9 cellular contexts compared by ENCODE assay signal in genomic region chr1:10975567-10976326, GRCh38. TPM values are rescaled to one million over a fixed set of nuclear protein-coding genes. Genes with fewer than 3 reads are reported as not detected.
DNase-seq lines count a peak whose midpoint lies in the region; ATAC-seq and TF ChIP-seq lines count a peak whose summit lies in the region.
"Had no signal": no experiment of that assay in that cellular context is flagged by ENCODE, and none has a peak within 500 bp of the region (broad histone marks: within the 10 kb centered on the region; RNA-seq: fewer than 3 reads in every experiment).

No MANE protein-coding gene starts in this region.

- no peaks in the 10 kb centered on the region for H3K79me2 ChIP-seq in SK-N-SH (ENCODE audit: insufficient read depth)

- H3K4me3 ChIP-seq in HEK293 (ENCODE audit: low read depth, low read length), result no peak overlapping the region
- H3K4me3 ChIP-seq in SK-N-SH (ENCODE audit: low read depth in 2 of 2, low read length in 1 of 2), result no peak overlapping the region
- H3K4me3 ChIP-seq in stomach, result no peak overlapping the region

- no peaks in the 10 kb centered on the region for H4K20me1 ChIP-seq in SK-N-SH (ENCODE audit: insufficient read depth)

- TF ChIP-seq CTCF in HEK293 (tag by site-specific recombination; IDR thresholded peaks at IDR 0.05), result no peak
- TF ChIP-seq CTCF in SK-N-SH (IDR thresholded peaks at IDR 0.05), result no peak
- TF ChIP-seq CTCF in stomach (IDR thresholded peaks at IDR 0.05), result no peak

- H3K9ac ChIP-seq in SK-N-SH, result no peak overlapping the region

- peak; percentile 74 for DNase-seq in SK-N-SH
- peak; percentile 90 for DNase-seq in foreskin melanocyte
- DNase-seq in stomach, result peak; percentile 64
- DNase-seq: activated CD8-positive, alpha-beta memory T cell treated with anti-CD3 and anti-CD28 coated beads, Interleukin-2, amount 50 U/mL, for 48 hours; NCI-H1105 treated with DMSO at 0.1 percent for 48 hours had no signal

- peak overlapping the region; percentile 30; the same call in 1 of the 2 replicates for H3K4me2 ChIP-seq in SK-N-SH

- TF ChIP-seq EP300 in SK-N-SH (IDR thresholded peaks at IDR 0.05; ENCODE audit: borderline replicate concordance in 1 of 2, low read depth in 1 of 2, low read length in 1 of 2) (peak in 1 of 2 experiments; percentile 33; a peak in 1 of 4 replicates), stomach (IDR thresholded peaks at IDR 0.05) (no peak)

- POLR2A ChIA-PET in HEK293 (lab: Yijun Ruan, JAX), result interaction anchor here (2.1 kb wide), 1 partner anchor 37 kb away, joined by 10 read pairs; the partner anchor contains the start of gene TARDBP
- POLR2A ChIA-PET in SK-N-SH (lab: Yijun Ruan, JAX), result no interaction called here

- H3K27me3 ChIP-seq in SK-N-SH (ENCODE audit: insufficient read depth) (peaks cover 4% of the 10 kb centered on the region; the same call in 1 of the 2 replicates), stomach (no peaks in the 10 kb centered on the region)

- no peaks in the 10 kb centered on the region for H3K9me2 ChIP-seq in SK-N-SH

- intact Hi-C loops in stomach (cut with DNase I; ENCODE audit: low total_unique reads), result no loop called here

- H3K36me3 ChIP-seq in HEK293 (ENCODE audit: control insufficient read depth in 2 of 2, insufficient read depth in 1 of 2, low read length in 2 of 2) (no peaks in the 10 kb centered on the region), SK-N-SH (replicated peaks in 1 of 2; ENCODE audit: control insufficient read depth in 1 of 2, insufficient read depth in 2 of 2, low read length in 1 of 2) (no peaks in the 10 kb centered on the region), stomach (no peaks in the 10 kb centered on the region)

- H3K4me1 ChIP-seq in HEK293 (ENCODE audit: control insufficient read depth, insufficient read depth, low read length), result no peaks in the 10 kb centered on the region
- H3K4me1 ChIP-seq in SK-N-SH (ENCODE audit: control insufficient read depth in 1 of 2, insufficient read depth in 2 of 2, low read depth in 1 of 2, low read length in 1 of 2), result peaks cover 7 to 10% of the 10 kb centered on the region in 2 experiments; a peak in 2 of 4 replicates
- H3K4me1 ChIP-seq in stomach, result peaks cover 17 to 37% (median 23%) of the 10 kb centered on the region in 4 donors

- no peak for TF ChIP-seq RAD21 in SK-N-SH (IDR thresholded peaks at IDR 0.05; ENCODE audit: low read length)

- H2AFZ ChIP-seq in SK-N-SH (ENCODE audit: low read depth), result 0 out of 2 replicates have a peak overlapping the region, but pooled peaks have one; percentile 8

- ATAC-seq in HG02981 (IDR thresholded peaks at IDR 0.05; ENCODE audit: unreplicated experiment) (no peak), GM21390 (IDR thresholded peaks at IDR 0.05; ENCODE audit: unreplicated experiment) (no peak), GM18498 (IDR thresholded peaks at IDR 0.05; ENCODE audit: unreplicated experiment) (no peak)

- H3F3A ChIP-seq in SK-N-SH (replicated peaks; ENCODE audit: insufficient read depth), result peaks cover 9% of the 10 kb centered on the region

- H3K9me3 ChIP-seq in HEK293 (ENCODE audit: control insufficient read depth, insufficient read depth, low read depth, low read length) (no peaks in the 10 kb centered on the region), SK-N-SH (no peaks in the 10 kb centered on the region), stomach (no peaks in the 10 kb centered on the region)

- 37% methylated on average over 19 of the region's 19 CpGs for whole genome bisulfite sequencing in SK-N-SH (ENCODE audit: low lambda C conversion rate)
- WGBS in stomach, 5 donors, result 31 to 53% (median 50%) methylated on average over 19 of the region's 19 CpGs

- H3K27ac ChIP-seq in HEK293 (ENCODE audit: extremely low read depth, low read depth, low read length) (no peak overlapping the region), SK-N-SH (ENCODE audit: low read depth in 2 of 2, low read length in 1 of 2) (peak overlapping the region; percentile 53 to 55), stomach (peak overlapping the region; percentile 28 to 48 (median 34))

- CTCF ChIA-PET in HEK293 (lab: Yijun Ruan, JAX), result interaction anchor here (0.7 kb wide), 3 partner anchors 11 to 362 kb away, joined by 3 read pairs; no protein-coding TSS in a partner anchor
- CTCF ChIA-PET in SK-N-SH (lab: Yijun Ruan, JAX), result interaction anchor here (1.3 to 1.7 kb wide), 2 partner anchors 15 to 481 kb away, joined by 3 to 5 read pairs; no protein-coding TSS in a partner anchor

- no peak for TF ChIP-seq POLR2A in stomach (IDR thresholded peaks at IDR 0.05)

TF ChIP-seq in HEK293, 187 proteins besides CTCF, POLR2A, EP300 and RAD21:
- TF ChIP-seq ZNF548 (tag by site-specific recombination; IDR thresholded peaks at IDR 0.05), result no peak
- TF ChIP-seq, protein P1, sequence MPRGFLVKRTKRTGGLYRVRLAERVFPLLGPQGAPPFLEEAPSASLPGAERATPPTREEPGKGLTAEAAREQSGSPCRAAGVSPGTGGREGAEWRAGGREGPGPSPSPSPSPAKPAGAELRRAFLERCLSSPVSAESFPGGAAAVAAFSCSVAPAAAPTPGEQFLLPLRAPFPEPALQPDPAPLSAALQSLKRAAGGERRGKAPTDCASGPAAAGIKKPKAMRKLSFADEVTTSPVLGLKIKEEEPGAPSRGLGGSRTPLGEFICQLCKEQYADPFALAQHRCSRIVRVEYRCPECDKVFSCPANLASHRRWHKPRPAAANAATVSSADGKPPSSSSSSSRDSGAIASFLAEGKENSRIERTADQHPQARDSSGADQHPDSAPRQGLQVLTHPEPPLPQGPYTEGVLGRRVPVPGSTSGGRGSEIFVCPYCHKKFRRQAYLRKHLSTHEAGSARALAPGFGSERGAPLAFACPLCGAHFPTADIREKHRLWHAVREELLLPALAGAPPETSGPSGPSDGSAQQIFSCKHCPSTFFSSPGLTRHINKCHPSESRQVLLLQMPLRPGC (tag by site-specific recombination; IDR thresholded peaks at IDR 0.05), result peak; percentile 72
- TF ChIP-seq ZBTB17 (tag by site-specific recombination; IDR thresholded peaks at IDR 0.05), result peak; percentile 71
- TF ChIP-seq ZNF629 (tag by site-specific recombination; IDR thresholded peaks at IDR 0.05), result peak; percentile 56
- TF ChIP-seq, protein P2, sequence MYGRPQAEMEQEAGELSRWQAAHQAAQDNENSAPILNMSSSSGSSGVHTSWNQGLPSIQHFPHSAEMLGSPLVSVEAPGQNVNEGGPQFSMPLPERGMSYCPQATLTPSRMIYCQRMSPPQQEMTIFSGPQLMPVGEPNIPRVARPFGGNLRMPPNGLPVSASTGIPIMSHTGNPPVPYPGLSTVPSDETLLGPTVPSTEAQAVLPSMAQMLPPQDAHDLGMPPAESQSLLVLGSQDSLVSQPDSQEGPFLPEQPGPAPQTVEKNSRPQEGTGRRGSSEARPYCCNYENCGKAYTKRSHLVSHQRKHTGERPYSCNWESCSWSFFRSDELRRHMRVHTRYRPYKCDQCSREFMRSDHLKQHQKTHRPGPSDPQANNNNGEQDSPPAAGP (tag by site-specific recombination; IDR thresholded peaks at IDR 0.05), result peak; percentile 61
- no peak for TF ChIP-seq RBAK (tag by site-specific recombination; IDR thresholded peaks at IDR 0.05)
- no peak for TF ChIP-seq ZBTB1 (tag by site-specific recombination; IDR thresholded peaks at IDR 0.05)

TF ChIP-seq in SK-N-SH, 30 proteins besides CTCF, POLR2A, EP300 and RAD21 (continues in another document):
- TF ChIP-seq, protein P3, sequence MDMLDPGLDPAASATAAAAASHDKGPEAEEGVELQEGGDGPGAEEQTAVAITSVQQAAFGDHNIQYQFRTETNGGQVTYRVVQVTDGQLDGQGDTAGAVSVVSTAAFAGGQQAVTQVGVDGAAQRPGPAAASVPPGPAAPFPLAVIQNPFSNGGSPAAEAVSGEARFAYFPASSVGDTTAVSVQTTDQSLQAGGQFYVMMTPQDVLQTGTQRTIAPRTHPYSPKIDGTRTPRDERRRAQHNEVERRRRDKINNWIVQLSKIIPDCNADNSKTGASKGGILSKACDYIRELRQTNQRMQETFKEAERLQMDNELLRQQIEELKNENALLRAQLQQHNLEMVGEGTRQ (IDR thresholded peaks at IDR 0.05; ENCODE audit: borderline replicate concordance, low read depth, low read length), result no peak
- TF ChIP-seq IRF3 (IDR thresholded peaks at IDR 0.05; ENCODE audit: low read depth, low read length) (no peak), TEAD4 (IDR thresholded peaks at IDR 0.05; ENCODE audit: borderline replicate concordance, insufficient read depth) (no peak), EZH2phosphoT487 (IDR thresholded peaks at IDR 0.05; ENCODE audit: borderline replicate concordance, low read depth) (no peak), CHD2 (IDR thresholded peaks at IDR 0.05; ENCODE audit: low read length, partially characterized antibody) (no peak), NRF1 (IDR thresholded peaks at IDR 0.05; ENCODE audit: low read depth, low read length) (no peak), USF1 (IDR thresholded peaks at IDR 0.05; ENCODE audit: borderline replicate concordance, low read depth) (peak; percentile 80; the same call in 1 of the 2 replicates), SMC3 (IDR thresholded peaks at IDR 0.05; ENCODE audit: low read depth, low read length) (no peak), NFIC (IDR thresholded peaks at IDR 0.05; ENCODE audit: borderline replicate concordance) (no peak), YY1 (IDR thresholded peaks at IDR 0.05; ENCODE audit: low read depth) (no peak), FOXM1 (IDR thresholded peaks at IDR 0.05; ENCODE audit: low read depth) (no peak), ELF1 (IDR thresholded peaks at IDR 0.05) (no peak), FOXJ3 (CRISPR knock-in tag; IDR thresholded peaks at IDR 0.05) (no peak), TAF1 (IDR thresholded peaks at IDR 0.05; ENCODE audit: borderline replicate concordance, low read depth, low read length) (no peak)

RNA-seq across cellular contexts. Expression of gene TARDBP, which starts 36.7 kb away (rescaled TPM):
- polyA plus RNA-seq in SK-N-SH (2012; rRNA removed) (156 and 207 TPM in 2 replicates), stomach (100 to 1,000 TPM in 2 of 3 donors, 10 to 100 TPM in 1; 85.3 to 102 (median 100) TPM)
- 151 and 217 TPM in 2 replicates for polyA plus RNA-seq in SK-N-SH (2012; cell fraction: cytosol; rRNA removed)
- polyA plus RNA-seq in SK-N-SH (2012; cell fraction: nucleus; rRNA removed), result 379 and 436 TPM in 2 replicates
- 100 to 1,000 TPM in 4 of 5 donors, 10 to 100 TPM in 1; 68.8 to 243 (median 159) TPM for total RNA-seq in stomach

Comparison
In these comparisons a context has a peak if more than half of its experiments do, and no peak if none do; other contexts are left out.
1. Of the 4 proteins assayed by ChIP-seq in both HEK293 and SK-N-SH: peak only in HEK293: none; only in SK-N-SH: PBX3; in both: none; in neither: 3.